In genomic region chr15:81323559-81323943, GRCh38 we compare ENCODE assay signal across 8 cellular contexts. TPM values are rescaled to one million over a fixed set of nuclear protein-coding genes. Genes with fewer than 3 reads are reported as not detected.
DNase-seq lines count a peak whose midpoint lies in the region; ATAC-seq and TF ChIP-seq lines count a peak whose summit lies in the region.

No MANE protein-coding gene starts in this region.

- ATAC-seq in HG02759 (IDR thresholded peaks at IDR 0.05; ENCODE audit: unreplicated experiment), result peak; percentile 19
- no peak for ATAC-seq in GM18520 (IDR thresholded peaks at IDR 0.05; ENCODE audit: unreplicated experiment)

- H3K4me1 ChIP-seq in subcutaneous abdominal adipose tissue (ENCODE audit: control insufficient read depth in 5 of 5, insufficient read depth in 5 of 5, low read length in 5 of 5), result peaks cover 0 to 27% (median 17%) of the 10 kb centered on the region in 5 donors

- TF ChIP-seq CTCF in GM12875 (IDR thresholded peaks at IDR 0.05; ENCODE audit: borderline replicate concordance, insufficient read depth, low read depth, low read length) (no peak), WERI-Rb-1 (IDR thresholded peaks at IDR 0.05; ENCODE audit: low read depth, low read length) (no peak)

- 0 out of 2 replicates have a peak overlapping the region, but pooled peaks have one; percentile 18 for H3K27ac ChIP-seq in WERI-Rb-1
- no peak overlapping the region for H3K27ac ChIP-seq in subcutaneous abdominal adipose tissue (ENCODE audit: low read depth, low read length)

- H3K36me3 ChIP-seq in WERI-Rb-1 (peaks cover 3% of the 10 kb centered on the region), subcutaneous abdominal adipose tissue (ENCODE audit: control insufficient read depth in 5 of 5, insufficient read depth in 5 of 5, low read length in 5 of 5) (peaks cover 0 to 23% (median 16%) of the 10 kb centered on the region in 5 donors)

- H3K9me3 ChIP-seq in WERI-Rb-1 (ENCODE audit: severe bottlenecking), result no peaks in the 10 kb centered on the region
- H3K9me3 ChIP-seq in subcutaneous abdominal adipose tissue (ENCODE audit: control insufficient read depth in 5 of 5, low read length in 5 of 5), result no peaks in the 10 kb centered on the region

- H3K9ac ChIP-seq in subcutaneous abdominal adipose tissue (ENCODE audit: low read length in 5 of 5), result peak overlapping the region in 4 of 5 donors; percentile 65 to 84 (median 74)

- no peak for DNase-seq in WERI-Rb-1
- no peak for DNase-seq in ureter (ENCODE audit: low spot score)
- DNase-seq in GOT3 (lab: John Stamatoyannopoulos, UW), result no peak

- H3K27me3 ChIP-seq in WERI-Rb-1 (ENCODE audit: insufficient read depth, low read depth, severe bottlenecking), result no peaks in the 10 kb centered on the region
- no peaks in the 10 kb centered on the region for H3K27me3 ChIP-seq in subcutaneous abdominal adipose tissue (ENCODE audit: control insufficient read depth in 5 of 5, insufficient read depth in 4 of 5, low read length in 5 of 5)

- H3K4me3 ChIP-seq in GM12875 (ENCODE audit: low read depth, low read length) (peak overlapping the region; percentile 86), WERI-Rb-1 (ENCODE audit: low read depth, low read length) (peak overlapping the region; percentile 88), iPS-11a (ENCODE audit: low read depth, low read length) (peak overlapping the region; percentile 74), subcutaneous abdominal adipose tissue (ENCODE audit: low read depth in 1 of 5, low read length in 5 of 5) (peak overlapping the region; percentile 66 to 88 (median 86))

RNA-seq across cellular contexts. Expression of gene STARD5, which starts 0.4 kb away (rescaled TPM):
- 17.5 TPM for total RNA-seq in ureter

RNA-seq across cellular contexts. Expression of gene TMC3, which starts 50.5 kb away (rescaled TPM):
- total RNA-seq in ureter, result 1.4 TPM
